Comparison of ENCODE assay signal across 10 cellular contexts in genomic region chr6:158815379-158815724, GRCh38. TPM values are rescaled to one million over a fixed set of nuclear protein-coding genes. Genes with fewer than 3 reads are reported as not detected.
DNase-seq lines count a peak whose midpoint lies in the region; ATAC-seq and TF ChIP-seq lines count a peak whose summit lies in the region.
"Had no signal": no experiment of that assay in that cellular context is flagged by ENCODE, and none has a peak within 500 bp of the region (broad histone marks: within the 10 kb centered on the region; RNA-seq: fewer than 3 reads in every experiment).

No MANE protein-coding gene starts in this region.

- in situ Hi-C loops in transverse colon (cut with MboI; ENCODE audit: low pct_ligation_motif_present in 1 of 4, low pct_unique_long_range_greater_than_20kb in 1 of 4, low sequenced_read_pairs in 3 of 4) = loop anchor here in 1 of 4 donors (10.0 kb wide), 1 partner anchor 49 kb away; no protein-coding TSS in a partner anchor
- in situ Hi-C loops in KBM-7 (cut with MboI; ENCODE audit: low pct_unique_long_range_greater_than_20kb, low sequenced_read_pairs) = no loop called here

- peak overlapping the region; percentile 92 for H3K27ac Mint-ChIP-seq in activated naive CD8-positive, alpha-beta T cell treated with anti-CD3 and anti-CD28 coated beads, Interleukin-2, amount 10 ng/mL, durations not matched to agents 7 days and 5 days

- H3K36me3 ChIP-seq in cardiac muscle cell = peaks cover 5% of the 10 kb centered on the region
- no peaks in the 10 kb centered on the region for H3K36me3 ChIP-seq in transverse colon

- peaks cover 51% of the 10 kb centered on the region for H3K4me1 ChIP-seq in cardiac muscle cell (ENCODE audit: low read depth)
- H3K4me1 ChIP-seq in transverse colon = peaks cover 22 to 74% (median 46%) of the 10 kb centered on the region in 4 donors

- no peak for ATAC-seq in Right ventricle myocardium inferior
- ATAC-seq in activated naive CD8-positive, alpha-beta T cell treated with anti-CD3 and anti-CD28 coated beads, Interleukin-2, amount 10 ng/mL, durations not matched to agents 7 days and 5 days (ENCODE audit: low read depth) = no peak
- ATAC-seq in GM21717 (IDR thresholded peaks at IDR 0.05; ENCODE audit: unreplicated experiment) = no peak

- no peaks in the 10 kb centered on the region for H3K27me3 Mint-ChIP-seq in activated naive CD8-positive, alpha-beta T cell treated with anti-CD3 and anti-CD28 coated beads, Interleukin-2, amount 10 ng/mL, durations not matched to agents 7 days and 5 days

- H3K36me3 Mint-ChIP-seq in activated naive CD8-positive, alpha-beta T cell treated with anti-CD3 and anti-CD28 coated beads, Interleukin-2, amount 10 ng/mL, durations not matched to agents 7 days and 5 days = peaks cover 48% of the 10 kb centered on the region

- H3K4me1 Mint-ChIP-seq in activated naive CD8-positive, alpha-beta T cell treated with anti-CD3 and anti-CD28 coated beads, Interleukin-2, amount 10 ng/mL, durations not matched to agents 7 days and 5 days = peaks cover 64% of the 10 kb centered on the region

- TF ChIP-seq CTCF in cardiac muscle cell (IDR thresholded peaks at IDR 0.05; ENCODE audit: low read depth, low read length) = no peak
- TF ChIP-seq CTCF in transverse colon (IDR thresholded peaks at IDR 0.05) = no peak

- H3K27ac ChIP-seq in cardiac muscle cell (no peak overlapping the region), transverse colon (peak overlapping the region; percentile 96 to 100 (median 99))
- H3K27ac ChIP-seq: SK-N-MC had no signal

- intact Hi-C loops in Right ventricle myocardium inferior (cut with DNase I) = loop anchor here (5.0 kb wide), 3 partner anchors 48 to 157 kb away; no protein-coding TSS in a partner anchor
- intact Hi-C loops in transverse colon (cut with DNase I; ENCODE audit: low total_unique reads) = loop anchor here (5.0 kb wide), 1 partner anchor 57 kb away; no protein-coding TSS in a partner anchor

- H3K4me3 ChIP-seq in cardiac muscle cell (peak overlapping the region; percentile 100), transverse colon (peak overlapping the region in 2 of 4 donors; percentile 92 to 99)
- H3K4me3 ChIP-seq: SK-N-MC had no signal

- TF ChIP-seq EP300 in transverse colon (IDR thresholded peaks at IDR 0.05; ENCODE audit: low read depth) = no peak

- TF ChIP-seq POLR2A in transverse colon (IDR thresholded peaks at IDR 0.05) = no peak

- peak overlapping the region; percentile 88 for H3K4me3 Mint-ChIP-seq in activated naive CD8-positive, alpha-beta T cell treated with anti-CD3 and anti-CD28 coated beads, Interleukin-2, amount 10 ng/mL, durations not matched to agents 7 days and 5 days

- no peaks in the 10 kb centered on the region for H3K27me3 ChIP-seq in cardiac muscle cell
- H3K27me3 ChIP-seq in transverse colon = no peaks in the 10 kb centered on the region

- WGBS in transverse colon (ENCODE audit: low coverage in 1 of 2), 2 donors = 40 to 51% methylated on average over 2 of the region's 2 CpGs

- no peaks in the 10 kb centered on the region for H3K9me3 Mint-ChIP-seq in activated naive CD8-positive, alpha-beta T cell treated with anti-CD3 and anti-CD28 coated beads, Interleukin-2, amount 10 ng/mL, durations not matched to agents 7 days and 5 days

- POLR2A ChIA-PET in activated naive CD8-positive, alpha-beta T cell treated with anti-CD3 and anti-CD28 coated beads, Interleukin-2, amount 10 ng/mL, durations not matched to agents 7 days and 5 days (lab: Charles Lee) = interaction anchor here (1.7 kb wide), 1 partner anchor 26 kb away, joined by 5 read pairs; no protein-coding TSS in a partner anchor

- H3K9me3 ChIP-seq in cardiac muscle cell (ENCODE audit: low read depth) (no peaks in the 10 kb centered on the region), transverse colon (no peaks in the 10 kb centered on the region)

- DNase-seq in cardiac muscle cell (ENCODE audit: low read depth in 1 of 2, low spot score in 1 of 2) (no peak), Right ventricle myocardium inferior (ENCODE audit: missing footprints) (no peak), kidney tubule cell (ENCODE audit: low spot score) (peak; percentile 68), transverse colon (no peak), NCI-H2171 (lab: John Stamatoyannopoulos, UW) (no peak), KBM-7 (no peak)
- no peak for DNase-seq in activated naive CD8-positive, alpha-beta T cell treated with anti-CD3 and anti-CD28 coated beads, Interleukin-2, amount 10 ng/mL, durations not matched to agents 7 days and 5 days
- DNase-seq: KG1 had no signal

RNA-seq across cellular contexts. Expression of gene EZR, which starts 3.8 kb away (rescaled TPM):
- total RNA-seq in cardiac muscle cell (356 and 401 TPM in 2 replicates), Right ventricle myocardium inferior (203 TPM), transverse colon (100 to 1,000 TPM; 149 to 430 (median 319) TPM)
- 375 and 448 TPM in 2 replicates for polyA plus RNA-seq in cardiac muscle cell
- total RNA-seq in activated naive CD8-positive, alpha-beta T cell treated with anti-CD3 and anti-CD28 coated beads, Interleukin-2, amount 10 ng/mL, durations not matched to agents 7 days and 5 days = 100 to 1,000 TPM; 235 to 257 TPM
